1 cellular context compared by ENCODE assay signal in the genomic region with DNA sequence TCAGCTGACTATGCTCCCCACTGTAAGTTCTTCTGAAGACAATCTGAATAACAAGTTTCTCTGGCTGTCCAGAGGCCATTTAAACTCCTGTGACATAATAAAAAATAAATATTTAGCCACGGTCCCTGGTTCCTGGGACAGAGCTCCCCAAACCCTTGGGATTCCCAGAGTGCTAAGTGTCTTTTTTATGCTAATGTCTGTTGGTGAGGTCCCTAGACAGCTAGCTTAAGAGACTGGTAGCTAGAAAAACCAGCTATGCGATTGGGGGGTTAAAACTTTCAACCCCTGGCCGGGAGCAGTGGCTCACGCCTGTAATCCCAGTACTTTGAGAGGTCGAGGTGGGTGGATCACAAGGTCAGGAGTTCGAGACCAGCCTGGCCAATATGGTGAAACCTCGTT.
TF ChIP-seq lines count a peak whose summit lies in the region.

No MANE protein-coding gene starts in this region.

TF ChIP-seq in H1, 55 proteins besides CTCF, POLR2A, EP300 and RAD21:
- no peak for TF ChIP-seq SAP30 (IDR thresholded peaks at IDR 0.05; ENCODE audit: insufficient read depth, insufficient replicate concordance, low read length)
- no peak for TF ChIP-seq MAFK (IDR thresholded peaks at IDR 0.05; ENCODE audit: low read depth, low read length)
- no peak for TF ChIP-seq KDM4A (IDR thresholded peaks at IDR 0.05; ENCODE audit: low read depth, low read length, severe bottlenecking)
- TF ChIP-seq, protein P1, sequence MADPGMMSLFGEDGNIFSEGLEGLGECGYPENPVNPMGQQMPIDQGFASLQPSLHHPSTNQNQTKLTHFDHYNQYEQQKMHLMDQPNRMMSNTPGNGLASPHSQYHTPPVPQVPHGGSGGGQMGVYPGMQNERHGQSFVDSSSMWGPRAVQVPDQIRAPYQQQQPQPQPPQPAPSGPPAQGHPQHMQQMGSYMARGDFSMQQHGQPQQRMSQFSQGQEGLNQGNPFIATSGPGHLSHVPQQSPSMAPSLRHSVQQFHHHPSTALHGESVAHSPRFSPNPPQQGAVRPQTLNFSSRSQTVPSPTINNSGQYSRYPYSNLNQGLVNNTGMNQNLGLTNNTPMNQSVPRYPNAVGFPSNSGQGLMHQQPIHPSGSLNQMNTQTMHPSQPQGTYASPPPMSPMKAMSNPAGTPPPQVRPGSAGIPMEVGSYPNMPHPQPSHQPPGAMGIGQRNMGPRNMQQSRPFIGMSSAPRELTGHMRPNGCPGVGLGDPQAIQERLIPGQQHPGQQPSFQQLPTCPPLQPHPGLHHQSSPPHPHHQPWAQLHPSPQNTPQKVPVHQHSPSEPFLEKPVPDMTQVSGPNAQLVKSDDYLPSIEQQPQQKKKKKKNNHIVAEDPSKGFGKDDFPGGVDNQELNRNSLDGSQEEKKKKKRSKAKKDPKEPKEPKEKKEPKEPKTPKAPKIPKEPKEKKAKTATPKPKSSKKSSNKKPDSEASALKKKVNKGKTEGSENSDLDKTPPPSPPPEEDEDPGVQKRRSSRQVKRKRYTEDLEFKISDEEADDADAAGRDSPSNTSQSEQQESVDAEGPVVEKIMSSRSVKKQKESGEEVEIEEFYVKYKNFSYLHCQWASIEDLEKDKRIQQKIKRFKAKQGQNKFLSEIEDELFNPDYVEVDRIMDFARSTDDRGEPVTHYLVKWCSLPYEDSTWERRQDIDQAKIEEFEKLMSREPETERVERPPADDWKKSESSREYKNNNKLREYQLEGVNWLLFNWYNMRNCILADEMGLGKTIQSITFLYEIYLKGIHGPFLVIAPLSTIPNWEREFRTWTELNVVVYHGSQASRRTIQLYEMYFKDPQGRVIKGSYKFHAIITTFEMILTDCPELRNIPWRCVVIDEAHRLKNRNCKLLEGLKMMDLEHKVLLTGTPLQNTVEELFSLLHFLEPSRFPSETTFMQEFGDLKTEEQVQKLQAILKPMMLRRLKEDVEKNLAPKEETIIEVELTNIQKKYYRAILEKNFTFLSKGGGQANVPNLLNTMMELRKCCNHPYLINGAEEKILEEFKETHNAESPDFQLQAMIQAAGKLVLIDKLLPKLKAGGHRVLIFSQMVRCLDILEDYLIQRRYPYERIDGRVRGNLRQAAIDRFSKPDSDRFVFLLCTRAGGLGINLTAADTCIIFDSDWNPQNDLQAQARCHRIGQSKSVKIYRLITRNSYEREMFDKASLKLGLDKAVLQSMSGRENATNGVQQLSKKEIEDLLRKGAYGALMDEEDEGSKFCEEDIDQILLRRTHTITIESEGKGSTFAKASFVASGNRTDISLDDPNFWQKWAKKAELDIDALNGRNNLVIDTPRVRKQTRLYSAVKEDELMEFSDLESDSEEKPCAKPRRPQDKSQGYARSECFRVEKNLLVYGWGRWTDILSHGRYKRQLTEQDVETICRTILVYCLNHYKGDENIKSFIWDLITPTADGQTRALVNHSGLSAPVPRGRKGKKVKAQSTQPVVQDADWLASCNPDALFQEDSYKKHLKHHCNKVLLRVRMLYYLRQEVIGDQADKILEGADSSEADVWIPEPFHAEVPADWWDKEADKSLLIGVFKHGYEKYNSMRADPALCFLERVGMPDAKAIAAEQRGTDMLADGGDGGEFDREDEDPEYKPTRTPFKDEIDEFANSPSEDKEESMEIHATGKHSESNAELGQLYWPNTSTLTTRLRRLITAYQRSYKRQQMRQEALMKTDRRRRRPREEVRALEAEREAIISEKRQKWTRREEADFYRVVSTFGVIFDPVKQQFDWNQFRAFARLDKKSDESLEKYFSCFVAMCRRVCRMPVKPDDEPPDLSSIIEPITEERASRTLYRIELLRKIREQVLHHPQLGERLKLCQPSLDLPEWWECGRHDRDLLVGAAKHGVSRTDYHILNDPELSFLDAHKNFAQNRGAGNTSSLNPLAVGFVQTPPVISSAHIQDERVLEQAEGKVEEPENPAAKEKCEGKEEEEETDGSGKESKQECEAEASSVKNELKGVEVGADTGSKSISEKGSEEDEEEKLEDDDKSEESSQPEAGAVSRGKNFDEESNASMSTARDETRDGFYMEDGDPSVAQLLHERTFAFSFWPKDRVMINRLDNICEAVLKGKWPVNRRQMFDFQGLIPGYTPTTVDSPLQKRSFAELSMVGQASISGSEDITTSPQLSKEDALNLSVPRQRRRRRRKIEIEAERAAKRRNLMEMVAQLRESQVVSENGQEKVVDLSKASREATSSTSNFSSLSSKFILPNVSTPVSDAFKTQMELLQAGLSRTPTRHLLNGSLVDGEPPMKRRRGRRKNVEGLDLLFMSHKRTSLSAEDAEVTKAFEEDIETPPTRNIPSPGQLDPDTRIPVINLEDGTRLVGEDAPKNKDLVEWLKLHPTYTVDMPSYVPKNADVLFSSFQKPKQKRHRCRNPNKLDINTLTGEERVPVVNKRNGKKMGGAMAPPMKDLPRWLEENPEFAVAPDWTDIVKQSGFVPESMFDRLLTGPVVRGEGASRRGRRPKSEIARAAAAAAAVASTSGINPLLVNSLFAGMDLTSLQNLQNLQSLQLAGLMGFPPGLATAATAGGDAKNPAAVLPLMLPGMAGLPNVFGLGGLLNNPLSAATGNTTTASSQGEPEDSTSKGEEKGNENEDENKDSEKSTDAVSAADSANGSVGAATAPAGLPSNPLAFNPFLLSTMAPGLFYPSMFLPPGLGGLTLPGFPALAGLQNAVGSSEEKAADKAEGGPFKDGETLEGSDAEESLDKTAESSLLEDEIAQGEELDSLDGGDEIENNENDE (IDR thresholded peaks at IDR 0.05; ENCODE audit: insufficient replicate concordance, low read length) = no peak
- no peak for TF ChIP-seq FOSL1 (IDR thresholded peaks at IDR 0.05; ENCODE audit: insufficient read depth, low read depth, low read length)
- TF ChIP-seq ZNF274 (IDR thresholded peaks at IDR 0.05; ENCODE audit: borderline replicate concordance, extremely low read depth, low read length) = no peak
- TF ChIP-seq GABPA (IDR thresholded peaks at IDR 0.05; ENCODE audit: borderline replicate concordance, insufficient read depth, low read length) = no peak
